1 cellular context compared by ENCODE assay signal in the genomic region with DNA sequence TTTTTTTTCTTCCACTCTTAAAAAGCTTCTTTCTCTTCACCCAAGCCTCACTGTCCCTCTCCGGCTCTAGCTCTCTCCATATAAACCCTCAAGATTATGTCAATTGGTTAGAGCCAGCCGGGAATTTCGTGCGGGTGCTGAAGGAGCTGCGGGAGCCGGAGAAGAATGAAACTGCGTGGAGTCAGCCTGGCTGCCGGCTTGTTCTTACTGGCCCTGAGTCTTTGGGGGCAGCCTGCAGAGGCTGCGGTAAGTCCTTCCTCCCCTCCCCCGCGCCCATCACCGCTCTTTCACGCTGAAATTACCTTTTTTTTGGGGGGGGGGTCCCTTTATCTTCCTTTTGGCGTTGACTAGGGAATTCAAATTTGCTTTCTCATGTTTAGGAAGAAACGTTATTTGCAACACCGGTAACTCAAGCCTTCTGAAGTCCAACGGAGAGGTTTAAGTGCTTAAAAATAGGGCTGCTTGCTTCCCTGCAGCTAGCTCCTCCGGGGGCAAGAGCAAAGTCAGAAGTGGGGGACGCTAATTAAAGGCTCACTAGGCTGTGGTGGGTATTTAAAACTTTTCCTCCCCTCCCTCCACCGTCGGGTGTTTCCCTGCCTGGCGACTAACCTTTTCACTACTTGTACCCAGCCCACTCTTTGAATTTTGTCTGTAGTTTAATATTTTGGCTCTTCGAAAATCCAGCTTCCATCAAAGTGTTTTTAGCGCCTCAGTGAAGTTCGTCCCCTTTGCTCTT.
A peak's percentile ranks its signal among the peaks of the same experiment; 100 is the strongest.
TF ChIP-seq lines count a peak whose summit lies in the region.

No MANE protein-coding gene starts in this region.

TF ChIP-seq in K562, 482 proteins besides CTCF, POLR2A, EP300 and RAD21:
- TF ChIP-seq, protein P1, sequence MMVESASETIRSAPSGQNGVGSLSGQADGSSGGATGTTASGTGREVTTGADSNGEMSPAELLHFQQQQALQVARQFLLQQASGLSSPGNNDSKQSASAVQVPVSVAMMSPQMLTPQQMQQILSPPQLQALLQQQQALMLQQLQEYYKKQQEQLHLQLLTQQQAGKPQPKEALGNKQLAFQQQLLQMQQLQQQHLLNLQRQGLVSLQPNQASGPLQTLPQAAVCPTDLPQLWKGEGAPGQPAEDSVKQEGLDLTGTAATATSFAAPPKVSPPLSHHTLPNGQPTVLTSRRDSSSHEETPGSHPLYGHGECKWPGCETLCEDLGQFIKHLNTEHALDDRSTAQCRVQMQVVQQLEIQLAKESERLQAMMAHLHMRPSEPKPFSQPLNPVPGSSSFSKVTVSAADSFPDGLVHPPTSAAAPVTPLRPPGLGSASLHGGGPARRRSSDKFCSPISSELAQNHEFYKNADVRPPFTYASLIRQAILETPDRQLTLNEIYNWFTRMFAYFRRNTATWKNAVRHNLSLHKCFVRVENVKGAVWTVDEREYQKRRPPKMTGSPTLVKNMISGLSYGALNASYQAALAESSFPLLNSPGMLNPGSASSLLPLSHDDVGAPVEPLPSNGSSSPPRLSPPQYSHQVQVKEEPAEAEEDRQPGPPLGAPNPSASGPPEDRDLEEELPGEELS (CRISPR knock-in tag; IDR thresholded peaks at IDR 0.05; ENCODE audit: borderline replicate concordance), result no peak
- TF ChIP-seq, protein P2, sequence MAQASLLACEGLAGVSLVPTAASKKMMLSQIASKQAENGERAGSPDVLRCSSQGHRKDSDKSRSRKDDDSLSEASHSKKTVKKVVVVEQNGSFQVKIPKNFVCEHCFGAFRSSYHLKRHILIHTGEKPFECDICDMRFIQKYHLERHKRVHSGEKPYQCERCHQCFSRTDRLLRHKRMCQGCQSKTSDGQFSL (CRISPR knock-in tag; IDR thresholded peaks at IDR 0.05), result no peak
- TF ChIP-seq, protein P2 (tag; IDR thresholded peaks at IDR 0.05), result 0 out of 4 replicates have a peak, but pooled peaks of 1 of the 2 experiments have one; percentile 9
- TF ChIP-seq POLR2G (IDR thresholded peaks at IDR 0.05; ENCODE audit: low read depth, low read length), result no peak
- no peak for TF ChIP-seq MEF2A (IDR thresholded peaks at IDR 0.05; ENCODE audit: control insufficient read depth, low read depth, low read length)
- no peak for TF ChIP-seq HNRNPUL1 (IDR thresholded peaks at IDR 0.05; ENCODE audit: low read length)
TF ChIP-seq in K562: peak in this region for 1.
